7 cellular contexts compared by ENCODE assay signal in the genomic region with DNA sequence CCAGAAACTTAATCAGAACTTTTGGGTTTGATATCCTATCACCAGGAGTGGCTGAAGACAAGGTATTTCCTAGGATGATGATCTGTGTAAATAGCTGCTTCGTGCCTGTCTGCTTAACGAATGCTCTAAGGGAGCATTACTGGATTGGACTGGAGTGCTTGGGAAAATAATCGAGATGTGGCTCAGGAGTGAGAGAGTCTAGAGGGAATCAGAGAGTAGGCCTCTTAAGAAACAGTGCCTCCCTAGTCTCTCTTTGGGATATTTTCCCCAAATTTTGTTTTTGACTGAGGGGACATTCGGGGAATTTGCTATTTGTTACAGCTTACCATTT. TPM values are rescaled to one million over a fixed set of nuclear protein-coding genes. Genes with fewer than 3 reads are reported as not detected.
DNase-seq lines count a peak whose midpoint lies in the region; ATAC-seq and TF ChIP-seq lines count a peak whose summit lies in the region.

No MANE protein-coding gene starts in this region.

- H3K4me2 ChIP-seq in KMS-11, result peak overlapping the region; percentile 78; the same call in 1 of the 2 replicates

- DNase-seq in astrocyte of the spinal cord (ENCODE audit: low read depth, low spot score) (no peak), SHP77 treated with DMSO at 0.1 percent for 48 hours (lab: John Stamatoyannopoulos, UW) (no peak), NCI-H1930 (lab: John Stamatoyannopoulos, UW) (no peak)

- H3K4me3 ChIP-seq in KMS-11 (IDR thresholded peaks at IDR 0.05; ENCODE audit: insufficient read depth, low read depth, low read length) (no peak overlapping the region), astrocyte of the spinal cord (ENCODE audit: low read depth, low read length) (peak overlapping the region; percentile 86), liver (ENCODE audit: low read depth in 1 of 3, low read length in 3 of 3) (no peak overlapping the region), stomach smooth muscle (ENCODE audit: low read length in 2 of 2) (peak overlapping the region; percentile 97 to 99)

- in situ Hi-C loops in astrocyte of the spinal cord (cut with HindIII; ENCODE audit: low sequenced_read_pairs), result no loop called here

- no peaks in the 10 kb centered on the region for H3K36me3 ChIP-seq in KMS-11 (ENCODE audit: insufficient read depth)
- no peaks in the 10 kb centered on the region for H3K36me3 ChIP-seq in liver (ENCODE audit: control insufficient read depth in 4 of 4, insufficient read depth in 3 of 4, low read depth in 1 of 4, low read length in 3 of 4)
- no peaks in the 10 kb centered on the region for H3K36me3 ChIP-seq in stomach smooth muscle (ENCODE audit: control insufficient read depth in 2 of 2, insufficient read depth in 2 of 2, low read length in 2 of 2)

- no peak for TF ChIP-seq CTCF in KMS-11 (conservative IDR thresholded peaks at IDR 0.05; ENCODE audit: low read depth, low read length)
- no peak for TF ChIP-seq CTCF in astrocyte of the spinal cord (IDR thresholded peaks at IDR 0.05; ENCODE audit: low read depth, low read length)
- TF ChIP-seq CTCF in liver (IDR thresholded peaks at IDR 0.05; ENCODE audit: low read depth, low read length, missing input control), result no peak

- ATAC-seq in GM19023 (IDR thresholded peaks at IDR 0.05; ENCODE audit: unreplicated experiment), result no peak

- H3K9ac ChIP-seq in KMS-11 (no peak overlapping the region), liver (ENCODE audit: low read depth in 1 of 2, low read length in 2 of 2) (no peak overlapping the region), stomach smooth muscle (ENCODE audit: low read length in 2 of 2) (peak overlapping the region; percentile 16 to 36)

- no peaks in the 10 kb centered on the region for H3K27me3 ChIP-seq in KMS-11 (ENCODE audit: insufficient read depth, low read depth)
- no peaks in the 10 kb centered on the region for H3K27me3 ChIP-seq in liver (ENCODE audit: control insufficient read depth in 4 of 4, insufficient read depth in 4 of 4, low read length in 3 of 4)
- no peaks in the 10 kb centered on the region for H3K27me3 ChIP-seq in stomach smooth muscle (ENCODE audit: control insufficient read depth in 1 of 2, insufficient read depth in 2 of 2, low read length in 2 of 2)

- H3K9me3 ChIP-seq in liver (ENCODE audit: control insufficient read depth in 4 of 4, low read length in 3 of 4), result no peaks in the 10 kb centered on the region
- H3K9me3 ChIP-seq in stomach smooth muscle (ENCODE audit: control insufficient read depth in 2 of 2, low read length in 2 of 2), result no peaks in the 10 kb centered on the region

- H3K27ac ChIP-seq in KMS-11, result no peak overlapping the region
- peak overlapping the region; percentile 62 to 74 for H3K27ac ChIP-seq in liver (ENCODE audit: low read depth in 1 of 2, low read length in 2 of 2)
- H3K27ac ChIP-seq in stomach smooth muscle (ENCODE audit: low read length), result peak overlapping the region; percentile 50

- WGBS in liver, result 82% methylated on average over 4 of the region's 4 CpGs

- no peak overlapping the region for H2AFZ ChIP-seq in KMS-11 (ENCODE audit: low read depth)

- peaks cover 52% of the 10 kb centered on the region for H3K4me1 ChIP-seq in KMS-11 (ENCODE audit: low read depth, poor library complexity, severe bottlenecking)
- peaks cover 2 to 18% (median 6%) of the 10 kb centered on the region in 4 donors for H3K4me1 ChIP-seq in liver (ENCODE audit: control insufficient read depth in 4 of 4, insufficient read depth in 4 of 4, low read length in 3 of 4)
- peaks cover 37% of the 10 kb centered on the region for H3K4me1 ChIP-seq in stomach smooth muscle (ENCODE audit: control insufficient read depth, insufficient read depth, low read length)

- TF ChIP-seq RAD21 in liver (IDR thresholded peaks at IDR 0.05), result no peak

- no peaks in the 10 kb centered on the region for H4K20me1 ChIP-seq in KMS-11 (ENCODE audit: insufficient read depth)

- no peaks in the 10 kb centered on the region for H3K79me2 ChIP-seq in KMS-11 (ENCODE audit: insufficient read depth, low read depth)

TF ChIP-seq in liver, 16 proteins besides CTCF, POLR2A, EP300 and RAD21:
- TF ChIP-seq EGR1 (IDR thresholded peaks at IDR 0.05; ENCODE audit: low read depth in 2 of 2) (no peak), RXRA (IDR thresholded peaks at IDR 0.05) (no peak), NR2F2 (IDR thresholded peaks at IDR 0.05) (no peak), ZBTB33 (IDR thresholded peaks at IDR 0.05) (no peak)
- TF ChIP-seq, protein P1, sequence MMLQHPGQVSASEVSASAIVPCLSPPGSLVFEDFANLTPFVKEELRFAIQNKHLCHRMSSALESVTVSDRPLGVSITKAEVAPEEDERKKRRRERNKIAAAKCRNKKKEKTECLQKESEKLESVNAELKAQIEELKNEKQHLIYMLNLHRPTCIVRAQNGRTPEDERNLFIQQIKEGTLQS (IDR thresholded peaks at IDR 0.05), result no peak
TF ChIP-seq in liver: peak in this region for 0.

RNA-seq across cellular contexts. Expression of gene MAML2, which starts 2.5 kb away (rescaled TPM):
- 1 to 10 TPM; 2.1 TPM for total RNA-seq in liver
- polyA plus RNA-seq in liver, result under 1 TPM; 0.56 to 0.69 TPM

RNA-seq across cellular contexts. Expression of gene CCDC82, which starts 49.2 kb away (rescaled TPM):
- total RNA-seq in liver, result 10 to 100 TPM in 1 of 2 donors, 1 to 10 TPM in 1; 7.8 to 14.1 TPM
- 10 to 100 TPM in 1 of 2 donors, 1 to 10 TPM in 1; 4.5 to 14.5 TPM for polyA plus RNA-seq in liver

RNA-seq across cellular contexts. Expression of gene JRKL, which starts 49.3 kb away (rescaled TPM):
- total RNA-seq in liver, result 1 to 10 TPM; 1.9 to 3.8 TPM
- polyA plus RNA-seq in liver, result 1 to 10 TPM; 1.1 to 1.2 TPM

Comparison
In these comparisons a context has a peak if more than half of its experiments do, and no peak if none do; other contexts are left out.
1. H3K4me3 ChIP-seq: peak in astrocyte of the spinal cord (single experiment) and stomach smooth muscle (2 of 2); none in KMS-11 (single experiment) and liver (0 of 3).
2. H3K9ac ChIP-seq: peak in stomach smooth muscle (2 of 2); none in KMS-11 (single experiment) and liver (0 of 2).